In genomic region chr10:104337985-104338735, GRCh38 we compare ENCODE assay signal across 8 cellular contexts. TPM values are rescaled to one million over a fixed set of nuclear protein-coding genes. Genes with fewer than 3 reads are reported as not detected.
DNase-seq lines count a peak whose midpoint lies in the region; ATAC-seq and TF ChIP-seq lines count a peak whose summit lies in the region.

Gene ITPRIP (minus strand): TSS chr10:104338465. CDS start chr10:104316051, 22,414 bp downstream.

- peak within 1 kb of the TSS; percentile 93 for H3K4ac ChIP-seq in trophoblast cell (ENCODE audit: low read depth, low read length)

- peak; percentile 72 for ATAC-seq in GM19452 (IDR thresholded peaks at IDR 0.05; ENCODE audit: unreplicated experiment)
- peak; percentile 75 for ATAC-seq in HG03571 (IDR thresholded peaks at IDR 0.05; ENCODE audit: unreplicated experiment)
- peak; percentile 86 for ATAC-seq in SK-N-SH treated with all-trans-retinoic acid at 6 μM for 48 hours
- peak; percentile 82 to 89 for ATAC-seq in activated naive CD4-positive, alpha-beta T cell treated with anti-CD3 and anti-CD28 coated beads, Interleukin-2, amount 50 U/mL, for 72 hours

- H3K4me3 Mint-ChIP-seq in Caco-2 (ENCODE audit: unreplicated experiment), result peak within 1 kb of the TSS; percentile 99

- peak in 1 of 2 experiments; percentile 46 for TF ChIP-seq CTCF in Caco-2 (IDR thresholded peaks at IDR 0.05; ENCODE audit: insufficient read depth in 1 of 2, low read depth in 1 of 2, low read length in 1 of 2, severe bottlenecking in 1 of 2, unreplicated experiment in 1 of 2)

- H3K27me3 Mint-ChIP-seq in Caco-2 (ENCODE audit: insufficient read depth, unreplicated experiment), result no peaks in the 10 kb centered on the region

- H2BK12ac ChIP-seq in trophoblast cell (ENCODE audit: low read length), result peak within 1 kb of the TSS; percentile 94

- peak within 1 kb of the TSS; percentile 98 for H3K14ac ChIP-seq in trophoblast cell (ENCODE audit: low read length)

- peak within 1 kb of the TSS; percentile 91 for H3K27ac ChIP-seq in trophoblast cell (ENCODE audit: low read depth, low read length)

- no peaks in the 10 kb centered on the region for H3K36me3 Mint-ChIP-seq in Caco-2 (ENCODE audit: insufficient read depth, unreplicated experiment)
- peaks cover 14 to 20% of the 10 kb centered on the region in 2 donors for H3K36me3 Mint-ChIP-seq in activated naive CD4-positive, alpha-beta T cell treated with anti-CD3 and anti-CD28 coated beads, Interleukin-2, amount 50 U/mL, for 72 hours

- H3K23ac ChIP-seq in trophoblast cell (ENCODE audit: low read length), result no peak within 1 kb of the TSS

- peak within 1 kb of the TSS; percentile 61 for H3K4me2 ChIP-seq in trophoblast cell (ENCODE audit: low read length)

- peaks cover 17% of the 10 kb centered on the region for H3K4me1 Mint-ChIP-seq in Caco-2 (ENCODE audit: low read depth, unreplicated experiment)

- peaks cover 25% of the 10 kb centered on the region for H3K79me2 ChIP-seq in trophoblast cell (ENCODE audit: control insufficient read depth, insufficient read depth, low read length, poor library complexity)

- H3K36me3 ChIP-seq in Caco-2 (ENCODE audit: control insufficient read depth, insufficient read depth, low read length) (no peaks in the 10 kb centered on the region), trophoblast cell (ENCODE audit: control insufficient read depth in 1 of 2, insufficient read depth in 2 of 2, low read length in 2 of 2) (peaks cover 0 to 2% of the 10 kb centered on the region in 2 experiments)

- CTCF ChIA-PET in Caco-2 (lab: Charles Lee), result interaction anchor here (0.8 to 1.4 kb wide), 5 partner anchors 11 to 47 kb away, joined by 3 to 12 read pairs (median 4); partner anchors contain the start of gene CFAP58

- H3K18ac ChIP-seq in trophoblast cell (ENCODE audit: low read length), result peak within 1 kb of the TSS; percentile 97

- H3K79me1 ChIP-seq in trophoblast cell (ENCODE audit: low read length), result peaks cover 13% of the 10 kb centered on the region

- peaks cover 22% of the 10 kb centered on the region for H3K4me1 ChIP-seq in Caco-2
- H3K4me1 ChIP-seq in trophoblast cell (ENCODE audit: control insufficient read depth in 1 of 2, insufficient read depth in 2 of 2, low read length in 2 of 2), result peaks cover 31% of the 10 kb centered on the region in 2 experiments

- peak within 1 kb of the TSS; percentile 96 for H4K8ac ChIP-seq in trophoblast cell (ENCODE audit: low read depth, low read length)

- peak within 1 kb of the TSS; percentile 76 for H3K4me3 ChIP-seq in Caco-2 (ENCODE audit: low read depth, low read length)
- H3K4me3 ChIP-seq in trophoblast cell (ENCODE audit: low read depth, low read length), result peak within 1 kb of the TSS; percentile 96

- BruUV-seq in Caco-2 (replicated peaks; lab: Mats Ljungman, UMichigan), result no TSS peak

- H4K12ac ChIP-seq in trophoblast cell (ENCODE audit: low read depth, low read length), result peak within 1 kb of the TSS; percentile 79

- H2BK120ac ChIP-seq in trophoblast cell (ENCODE audit: insufficient read depth, low read length, poor library complexity), result peak within 1 kb of the TSS; percentile 100

- intact Hi-C loops in Caco-2 (cut with micrococcal nuclease; ENCODE audit: unreplicated experiment) (loop anchor here (1.0 to 2.0 kb wide), 3 partner anchors 8 to 47 kb away; no protein-coding TSS in a partner anchor), head of caudate nucleus (cut with DNase I) (no loop called here)

- H3K27me3 ChIP-seq in Caco-2 (replicated peaks; ENCODE audit: control insufficient read depth, insufficient read depth, low read length), result no peaks in the 10 kb centered on the region
- H3K27me3 ChIP-seq in trophoblast cell (ENCODE audit: insufficient read depth, low read length), result no peaks in the 10 kb centered on the region

- no peaks in the 10 kb centered on the region for H3K9me3 ChIP-seq in Caco-2
- H3K9me3 ChIP-seq in trophoblast cell (ENCODE audit: insufficient read depth, low read depth, low read length), result no peaks in the 10 kb centered on the region

- H2AK5ac ChIP-seq in trophoblast cell (ENCODE audit: low read length), result peak within 1 kb of the TSS; percentile 61

- H3K9me3 Mint-ChIP-seq in Caco-2 (ENCODE audit: unreplicated experiment), result no peaks in the 10 kb centered on the region
- no peaks in the 10 kb centered on the region for H3K9me3 Mint-ChIP-seq in activated naive CD4-positive, alpha-beta T cell treated with anti-CD3 and anti-CD28 coated beads, Interleukin-2, amount 50 U/mL, for 72 hours

- peak within 1 kb of the TSS; percentile 100 for H2BK5ac ChIP-seq in trophoblast cell (ENCODE audit: low read depth, low read length, poor library complexity)

- peak within 1 kb of the TSS; percentile 79 for H3K9ac ChIP-seq in trophoblast cell (ENCODE audit: low read length)

- POLR2A ChIA-PET in Caco-2 (lab: Charles Lee), result interaction anchor here (0.7 to 1.3 kb wide), 2 partner anchors 15 to 33 kb away, joined by 3 read pairs; partner anchors contain the start of gene CFAP58

- peak within 1 kb of the TSS; percentile 99 for H3K27ac Mint-ChIP-seq in Caco-2 (ENCODE audit: unreplicated experiment)
- peak within 1 kb of the TSS; percentile 96 to 100 for H3K27ac Mint-ChIP-seq in activated naive CD4-positive, alpha-beta T cell treated with anti-CD3 and anti-CD28 coated beads, Interleukin-2, amount 50 U/mL, for 72 hours

- peak within 1 kb of the TSS; percentile 94 for H2AFZ ChIP-seq in trophoblast cell (ENCODE audit: insufficient read depth, low read length, poor library complexity)

- DNase-seq in Caco-2, result peak; percentile 59 to 69
- peak; percentile 64 to 87 for DNase-seq in activated naive CD4-positive, alpha-beta T cell treated with anti-CD3 and anti-CD28 coated beads, Interleukin-2, amount 50 U/mL, for 72 hours (ENCODE audit: low spot score in 2 of 2)
- peak in 39 of 42 donors; percentile 34 to 78 (median 59) for DNase-seq in head of caudate nucleus
- DNase-seq in trophoblast cell, result peak in 1 of 2 donors; percentile 73
- peak; percentile 82 for DNase-seq in ureter (ENCODE audit: low spot score)

- peak within 1 kb of the TSS; percentile 97 for H4K91ac ChIP-seq in trophoblast cell (ENCODE audit: low read depth, low read length)

- WGBS in trophoblast cell (ENCODE audit: extremely low coverage, insufficient coverage, insufficient read length), result no CpG with 5 or more reads among the region's 70 CpGs

TF ChIP-seq in SK-N-SH treated with all-trans-retinoic acid at 6 μM for 48 hours, 23 proteins besides CTCF, POLR2A, EP300 and RAD21:
- no peak for TF ChIP-seq ZFP30 (CRISPR knock-in tag; IDR thresholded peaks at IDR 0.05)
- TF ChIP-seq PATZ1 (CRISPR knock-in tag; IDR thresholded peaks at IDR 0.05; ENCODE audit: borderline replicate concordance), result peak; percentile 65; the same call in 1 of the 2 replicates

RNA-seq across cellular contexts. Expression of gene ITPRIP, which starts in this region (rescaled TPM):
- total RNA-seq in Caco-2 (2022) (3.1 and 3.4 TPM in 2 replicates), ureter (18.3 TPM)
- 10 to 100 TPM; 19.6 to 26.1 TPM for total RNA-seq in activated naive CD4-positive, alpha-beta T cell treated with anti-CD3 and anti-CD28 coated beads, Interleukin-2, amount 50 U/mL, for 72 hours
- 15.6 and 16.0 TPM in 2 replicates for polyA plus RNA-seq in trophoblast cell (2013)
